ENCODE assay signal across 8 cellular contexts in genomic region chr2:189466656-189467055, GRCh38. TPM values are rescaled to one million over a fixed set of nuclear protein-coding genes. Genes with fewer than 3 reads are reported as not detected.
DNase-seq lines count a peak whose midpoint lies in the region; ATAC-seq and TF ChIP-seq lines count a peak whose summit lies in the region.

No MANE protein-coding gene starts in this region.

- H3K36me3 ChIP-seq in HEK293 (ENCODE audit: control insufficient read depth in 2 of 2, insufficient read depth in 1 of 2, low read length in 2 of 2) (peaks cover 38 to 93% of the 10 kb centered on the region in 2 experiments), SU-DHL-6 (ENCODE audit: low read length) (peaks cover 58% of the 10 kb centered on the region), thoracic aorta (peaks cover 17% of the 10 kb centered on the region)

- DNase-seq in CD1c-positive myeloid dendritic cell (ENCODE audit: extremely low spot score) (peak; percentile 38), Right ventricle myocardium superior (no peak), thoracic aorta (ENCODE audit: low spot score) (no peak), DMS114 treated with DMSO at 0.1 percent for 48 hours (lab: John Stamatoyannopoulos, UW; ENCODE audit: unreplicated experiment) (no peak)

- H3K27me3 ChIP-seq in SU-DHL-6 (ENCODE audit: low read length) (no peaks in the 10 kb centered on the region), thoracic aorta (replicated peaks; ENCODE audit: insufficient read depth) (no peaks in the 10 kb centered on the region)

- H3K4me3 ChIP-seq in HEK293 (ENCODE audit: low read depth, low read length) (no peak overlapping the region), SU-DHL-6 (ENCODE audit: insufficient read depth, low read length, poor library complexity, severe bottlenecking) (no peak overlapping the region), thoracic aorta (no peak overlapping the region)

- intact Hi-C loops in Right ventricle myocardium superior (cut with DNase I): loop anchor here (10.0 kb wide), 1 partner anchor 108 kb away; no protein-coding TSS in a partner anchor

- H3K79me2 ChIP-seq in SU-DHL-6 (ENCODE audit: insufficient read depth, low read length): no peaks in the 10 kb centered on the region

- H3K9me3 ChIP-seq in HEK293 (ENCODE audit: control insufficient read depth, insufficient read depth, low read depth, low read length): no peaks in the 10 kb centered on the region
- no peaks in the 10 kb centered on the region for H3K9me3 ChIP-seq in SU-DHL-6 (ENCODE audit: insufficient read depth, low read length)
- H3K9me3 ChIP-seq in thoracic aorta: no peaks in the 10 kb centered on the region

- H3K27ac ChIP-seq in HEK293 (ENCODE audit: extremely low read depth, low read depth, low read length): no peak overlapping the region
- no peak overlapping the region for H3K27ac ChIP-seq in SU-DHL-6 (ENCODE audit: low read depth, low read length)
- peak overlapping the region in 1 of 2 donors; percentile 57 for H3K27ac ChIP-seq in thoracic aorta

- no peak overlapping the region for H3K9ac ChIP-seq in SU-DHL-6 (ENCODE audit: low read length)

- no peaks in the 10 kb centered on the region for H3K9me2 ChIP-seq in SU-DHL-6 (replicated peaks; ENCODE audit: insufficient read depth, low read length)

- TF ChIP-seq CTCF in HEK293 (tag by site-specific recombination; IDR thresholded peaks at IDR 0.05) (no peak), SU-DHL-6 (IDR thresholded peaks at IDR 0.05; ENCODE audit: insufficient read depth, low read length, poor library complexity, severe bottlenecking) (peak; percentile 44), thoracic aorta (IDR thresholded peaks at IDR 0.05) (peak; percentile 67)

- H3K4me1 ChIP-seq in HEK293 (ENCODE audit: control insufficient read depth, insufficient read depth, low read length) (peaks cover 6% of the 10 kb centered on the region; the same call in 1 of the 2 replicates), thoracic aorta (ENCODE audit: control insufficient read depth in 1 of 2, low read depth in 2 of 2) (peaks cover 2 to 27% of the 10 kb centered on the region in 2 donors)

- ATAC-seq in Right ventricle myocardium superior (ENCODE audit: poor library complexity) (peak; percentile 77), thoracic aorta (ENCODE audit: insufficient number of reproducible peaks, low FRiP score, low read depth) (no peak), HG02759 (IDR thresholded peaks at IDR 0.05; ENCODE audit: unreplicated experiment) (no peak), GM21390 (IDR thresholded peaks at IDR 0.05; ENCODE audit: unreplicated experiment) (no peak)

- no peak overlapping the region for H3K4me2 ChIP-seq in SU-DHL-6 (ENCODE audit: low read depth, low read length, poor library complexity, severe bottlenecking)

- peaks cover 9% of the 10 kb centered on the region; the same call in 1 of the 2 replicates for H3F3A ChIP-seq in SU-DHL-6 (ENCODE audit: insufficient read depth)

- no peaks in the 10 kb centered on the region for H4K20me1 ChIP-seq in SU-DHL-6 (ENCODE audit: low read depth, low read length)

- CTCF ChIA-PET in HEK293 (lab: Yijun Ruan, JAX): interaction anchor here (0.7 to 1.2 kb wide), 3 partner anchors 166 to 232 kb away, joined by 3 read pairs; partner anchors contain the start of gene ASNSD1

- POLR2A ChIA-PET in HEK293 (lab: Yijun Ruan, JAX): no interaction called here

- H2AFZ ChIP-seq in SU-DHL-6 (ENCODE audit: low read depth, low read length, severe bottlenecking): no peak overlapping the region

TF ChIP-seq in HEK293, 187 proteins besides CTCF, POLR2A, EP300 and RAD21:
- TF ChIP-seq ZNF362 (tag by site-specific recombination; IDR thresholded peaks at IDR 0.05) (no peak), ZNF654 (tag by site-specific recombination; IDR thresholded peaks at IDR 0.05; ENCODE audit: low read depth) (peak; percentile 32; the same call in 1 of the 2 replicates)

RNA-seq across cellular contexts. Expression of gene WDR75, which starts 25.4 kb away (rescaled TPM):
- 15.0 TPM for total RNA-seq in Right ventricle myocardium superior
- total RNA-seq in thoracic aorta: 10 to 100 TPM; 34.8 to 58.7 TPM
